ENCODE assay signal across 8 cellular contexts in the genomic region with DNA sequence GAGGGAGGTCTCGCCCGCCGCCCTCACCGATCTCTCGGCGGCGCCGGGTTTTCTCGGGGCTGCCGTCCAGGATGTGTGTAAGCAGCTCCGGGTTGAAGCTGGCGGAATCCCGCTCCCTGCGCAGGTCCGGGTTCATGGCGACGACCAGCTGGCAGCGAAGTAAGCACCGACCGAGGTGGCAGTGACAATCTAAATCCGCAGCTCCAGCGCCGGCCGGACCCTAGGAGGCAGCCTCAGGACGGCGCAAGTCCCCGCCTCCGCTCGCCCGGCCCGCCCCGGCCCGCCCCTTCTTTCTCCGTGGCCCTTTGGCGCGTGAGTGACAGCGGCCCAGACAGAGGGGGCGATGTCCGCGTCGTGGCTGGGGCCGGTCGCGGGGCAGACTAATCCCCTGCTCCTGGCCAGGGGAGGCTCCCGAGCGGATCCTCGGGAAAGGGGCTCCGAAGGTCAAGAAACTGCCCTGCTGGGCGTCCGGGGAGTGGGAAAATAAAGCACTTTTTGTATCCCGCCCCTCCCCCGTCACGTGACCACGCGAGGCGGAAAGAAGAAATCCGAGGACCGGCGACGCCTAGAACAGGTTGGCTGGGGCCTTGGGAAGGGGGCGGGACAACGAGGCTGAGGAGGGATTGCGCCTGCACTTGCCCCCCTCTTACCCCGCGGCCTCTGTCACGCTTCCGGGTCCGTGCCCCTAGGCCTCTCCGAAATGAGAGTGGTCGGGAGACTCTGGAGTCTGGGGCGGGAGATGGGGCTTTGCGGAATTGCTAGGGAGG. TPM values are rescaled to one million over a fixed set of nuclear protein-coding genes. Genes with fewer than 3 reads are reported as not detected.
DNase-seq lines count a peak whose midpoint lies in the region; ATAC-seq, FAIRE-seq and TF ChIP-seq lines count a peak whose summit lies in the region.

A gene (minus strand): TSS at position 229 of the 767 bp plus-strand sequence. CDS start 93 bp downstream, at position 136.
A gene with protein sequence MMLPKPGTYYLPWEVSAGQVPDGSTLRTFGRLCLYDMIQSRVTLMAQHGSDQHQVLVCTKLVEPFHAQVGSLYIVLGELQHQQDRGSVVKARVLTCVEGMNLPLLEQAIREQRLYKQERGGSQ (plus strand): TSS at position 303 of the 767 bp plus-strand sequence. CDS start 6,953 bp downstream, outside the sequence.

- TF ChIP-seq CTCF in BJ (IDR thresholded peaks at IDR 0.05; ENCODE audit: insufficient read depth, low read depth, low read length) (peak; percentile 37), colonic mucosa (IDR thresholded peaks at IDR 0.05) (no peak)

- no peaks in the 10 kb centered on the region for H3K36me3 ChIP-seq in BJ (ENCODE audit: control insufficient read depth, insufficient read depth, low read length)
- H3K36me3 ChIP-seq in colonic mucosa, result no peaks in the 10 kb centered on the region

- FAIRE-seq in GM19239 (lab: Jason Lieb, UNC), result peak; percentile 92

- H3K27me3 ChIP-seq in BJ (ENCODE audit: control insufficient read depth, insufficient read depth, low read length), result no peaks in the 10 kb centered on the region
- H3K27me3 ChIP-seq in colonic mucosa, result no peaks in the 10 kb centered on the region
- H3K27me3 ChIP-seq in layer of hippocampus (ENCODE audit: control insufficient read depth, insufficient read depth, low read length), result no peaks in the 10 kb centered on the region

- H3K9me3 ChIP-seq in colonic mucosa, result no peaks in the 10 kb centered on the region

- H3K27ac ChIP-seq in colonic mucosa (peak within 1 kb of the TSS; percentile 94), layer of hippocampus (ENCODE audit: low read depth, low read length) (peak within 1 kb of the TSS; percentile 98)

- H3K4me1 ChIP-seq in colonic mucosa, result peaks cover 17% of the 10 kb centered on the region

- ATAC-seq in HG03457 (IDR thresholded peaks at IDR 0.05; ENCODE audit: unreplicated experiment), result peak; percentile 73

- H3K4me3 ChIP-seq in BJ (ENCODE audit: low read depth, low read length), result peak within 1 kb of the TSS; percentile 71
- peak within 1 kb of the TSS; percentile 84 for H3K4me3 ChIP-seq in colonic mucosa

- POLR2A ChIA-PET in BJ (lab: Charles Lee), result no interaction called here

- CTCF ChIA-PET in BJ (lab: Yijun Ruan, JAX), result interaction anchor here (1.3 kb wide), 2 partner anchors 19 to 24 kb away, joined by 3 to 5 read pairs; no protein-coding TSS in a partner anchor

- intact Hi-C loops in colonic mucosa (cut with DNase I), result no loop called here

- H3K9ac ChIP-seq in colonic mucosa (ENCODE audit: low read depth in 2 of 2, low read length in 2 of 2), result peak within 1 kb of the TSS; percentile 99 to 100

- DNase-seq in BJ (ENCODE audit: low read depth), result peak; percentile 79
- DNase-seq in GM19239 (ENCODE audit: insufficient read length, low spot score), result peak; percentile 80
- peak; percentile 95 to 99 for DNase-seq in NCI-H526 (lab: John Stamatoyannopoulos, UW)
- peak; percentile 97 for DNase-seq in activated CD4-positive, alpha-beta T cell treated with anti-CD3 and anti-CD28 coated beads for 48 hours
- DNase-seq in colonic mucosa, result peak; percentile 98
- DNase-seq in stimulated activated CD4-positive, alpha-beta T cell treated with anti-CD3 and anti-CD28 coated beads, Interleukin-1b, Interleukin-23, amount 100 ng/mL, for 4 hours (ENCODE audit: low read depth in 2 of 2), result peak; percentile 88 to 94

RNA-seq across cellular contexts. Expression of the first gene that starts in this region (rescaled TPM):
- 32.1 and 33.6 TPM in 2 replicates for polyA plus RNA-seq in BJ (2011; rRNA removed)
- polyA minus RNA-seq in BJ (2011; rRNA and poly(A)+ RNA removed), result 58.5 and 86.0 TPM in 2 replicates
- 100 to 1,000 TPM; 110 to 136 TPM for total RNA-seq in colonic mucosa

RNA-seq across cellular contexts. Expression of the second gene that starts in this region (rescaled TPM):
- 17.5 and 25.6 TPM in 2 replicates for polyA plus RNA-seq in BJ (2011; rRNA removed)
- polyA minus RNA-seq in BJ (2011; rRNA and poly(A)+ RNA removed), result 9.4 and 17.3 TPM in 2 replicates
- total RNA-seq in colonic mucosa, result 10 to 100 TPM; 15.9 to 18.6 TPM

Comparison
In these comparisons a context has a peak if more than half of its experiments do, and no peak if none do; other contexts are left out.
1. Peak in every context shown above with its lines: DNase-seq, ATAC-seq, H3K4me3 ChIP-seq and H3K27ac ChIP-seq.